28 cellular contexts compared by ENCODE assay signal in genomic region chr11:61910473-61911123, GRCh38. TPM values are rescaled to one million over a fixed set of nuclear protein-coding genes. Genes with fewer than 3 reads are reported as not detected.
A peak's percentile ranks its signal among the peaks of the same experiment; 100 is the strongest.
DNase-seq lines count a peak whose midpoint lies in the region; ATAC-seq and TF ChIP-seq lines count a peak whose summit lies in the region.
"Had no signal": no experiment of that assay in that cellular context is flagged by ENCODE, and none has a peak within 500 bp of the region (broad histone marks: within the 10 kb centered on the region; RNA-seq: fewer than 3 reads in every experiment).

No MANE protein-coding gene starts in this region.

- no peaks in the 10 kb centered on the region for H3K4me1 ChIP-seq in psoas muscle
- H3K4me1 ChIP-seq: HAP-1 had no signal

- H3K27me3 ChIP-seq in psoas muscle (ENCODE audit: insufficient read depth in 3 of 3, low read length in 2 of 3) = no peaks in the 10 kb centered on the region
- H3K27me3 ChIP-seq: MG63 had no signal

- no peaks in the 10 kb centered on the region for H3K9me3 ChIP-seq in psoas muscle
- H3K9me3 ChIP-seq: esophagus squamous epithelium, HAP-1, MG63, neutrophil had no signal

- peak overlapping the region; percentile 47 for H3K27ac ChIP-seq in cingulate gyrus (ENCODE audit: low read depth, low read length)
- no peak overlapping the region for H3K27ac ChIP-seq in psoas muscle
- H3K27ac ChIP-seq: neutrophil, SK-N-MC, VCaP had no signal

- peaks cover 28% of the 10 kb centered on the region for H3K4me1 Mint-ChIP-seq in CD14-positive monocyte
- H3K4me1 Mint-ChIP-seq in type B pancreatic cell (ENCODE audit: unreplicated experiment) = peaks cover 11% of the 10 kb centered on the region
- H3K4me1 Mint-ChIP-seq in osteocyte (ENCODE audit: unreplicated experiment) = peaks cover 23% of the 10 kb centered on the region
- H3K4me1 Mint-ChIP-seq in activated T-helper 2 cell treated with anti-CD3 and anti-CD28 coated beads, Interferon-gamma antibody, Interleukin-2, Interleukin-4, amounts not matched to agents 10 μg/mL and 5 μg/mL and 100 μg/mL, durations not matched to agents 14 hours and 24 hours and 36 hours (ENCODE audit: low read depth) = no peaks in the 10 kb centered on the region
- H3K4me1 Mint-ChIP-seq: activated CD4-positive, alpha-beta T cell treated with anti-CD3 and anti-CD28 coated beads, Interleukin-2, amount 10 ng/mL, durations not matched to agents 7 days and 5 days; activated CD8-positive, alpha-beta memory T cell treated with anti-CD3 and anti-CD28 coated beads, Interleukin-2, amount 10 ng/mL, durations not matched to agents 7 days and 5 days; IgD-negative memory B cell had no signal

- peak; percentile 36 for DNase-seq in CD14-positive monocyte (ENCODE audit: low spot score)
- DNase-seq in left ventricle myocardium superior = peak; percentile 52
- DNase-seq in psoas muscle = peak; percentile 25 to 35
- DNase-seq in type B pancreatic cell (ENCODE audit: extremely low spot score, unreplicated experiment) = no peak
- DNase-seq in osteocyte (ENCODE audit: extremely low spot score, unreplicated experiment) = no peak
- no peak for DNase-seq in T1000 (lab: John Stamatoyannopoulos, UW)
- no peak for DNase-seq in activated T-helper 2 cell treated with anti-CD3 and anti-CD28 coated beads, Interferon-gamma antibody, Interleukin-2, Interleukin-4, amounts not matched to agents 10 μg/mL and 5 μg/mL and 100 μg/mL, durations not matched to agents 14 hours and 24 hours and 36 hours (ENCODE audit: low spot score)
- DNase-seq: activated CD4-positive, alpha-beta T cell treated with anti-CD3 and anti-CD28 coated beads, Interleukin-2, amount 10 ng/mL, durations not matched to agents 7 days and 5 days; activated CD8-positive, alpha-beta memory T cell treated with anti-CD3 and anti-CD28 coated beads, Interleukin-2, amount 10 ng/mL, durations not matched to agents 7 days and 5 days; CD4-positive, CD25-positive, alpha-beta regulatory T cell; DMS 273 treated with DMSO at 0.1 percent for 48 hours; effector memory CD8-positive, alpha-beta T cell; esophagus squamous epithelium; glutamatergic neuron; MG63; NCI-H1436; NCI-H524; stimulated activated CD4-positive, alpha-beta T cell treated with anti-CD3 and anti-CD28 coated beads, Interleukin-15, amount 100 ng/mL, for 24 hours; stimulated activated CD8-positive, alpha-beta memory T cell treated with anti-CD3 and anti-CD28 coated beads, Interleukin-4, amount 100 ng/mL, for 48 hours had no signal

- 59 to 69% (median 67%) methylated on average over 5 of the region's 5 CpGs for WGBS in psoas muscle, 3 donors

- H3K4me3 ChIP-seq in psoas muscle = no peak overlapping the region
- H3K4me3 ChIP-seq: esophagus squamous epithelium, HAP-1, MG63, SK-N-MC had no signal

- H3K27me3 Mint-ChIP-seq in CD14-positive monocyte (ENCODE audit: low read depth in 3 of 3) (peaks cover 19 to 34% (median 23%) of the 10 kb centered on the region in 3 donors), type B pancreatic cell (peaks cover 8% of the 10 kb centered on the region), osteocyte (ENCODE audit: unreplicated experiment) (no peaks in the 10 kb centered on the region)
- peaks cover 12% of the 10 kb centered on the region for H3K27me3 Mint-ChIP-seq in activated T-helper 2 cell treated with anti-CD3 and anti-CD28 coated beads, Interferon-gamma antibody, Interleukin-2, Interleukin-4, amounts not matched to agents 10 μg/mL and 5 μg/mL and 100 μg/mL, durations not matched to agents 14 hours and 24 hours and 36 hours (ENCODE audit: low read depth)

- TF ChIP-seq CTCF in CD14-positive monocyte (IDR thresholded peaks at IDR 0.05) (no peak), psoas muscle (IDR thresholded peaks at IDR 0.05) (no peak), type B pancreatic cell (conservative IDR thresholded peaks at IDR 0.05) (no peak), osteocyte (IDR thresholded peaks at IDR 0.05) (no peak)

- ATAC-seq in left ventricle myocardium superior (peak; percentile 21), psoas muscle (peak in 2 of 4 donors; percentile 18 to 25)
- ATAC-seq: activated CD8-positive, alpha-beta memory T cell treated with anti-CD3 and anti-CD28 coated beads, Interleukin-2, amount 10 ng/mL, durations not matched to agents 7 days and 5 days; effector memory CD8-positive, alpha-beta T cell had no signal

- no peaks in the 10 kb centered on the region for H3K36me3 Mint-ChIP-seq in CD14-positive monocyte
- H3K36me3 Mint-ChIP-seq in type B pancreatic cell = no peaks in the 10 kb centered on the region
- H3K36me3 Mint-ChIP-seq in osteocyte (ENCODE audit: unreplicated experiment) = peaks cover 9% of the 10 kb centered on the region
- H3K36me3 Mint-ChIP-seq in activated T-helper 2 cell treated with anti-CD3 and anti-CD28 coated beads, Interferon-gamma antibody, Interleukin-2, Interleukin-4, amounts not matched to agents 10 μg/mL and 5 μg/mL and 100 μg/mL, durations not matched to agents 14 hours and 24 hours and 36 hours (ENCODE audit: low read depth) = no peaks in the 10 kb centered on the region
- H3K36me3 Mint-ChIP-seq: activated CD8-positive, alpha-beta memory T cell treated with anti-CD3 and anti-CD28 coated beads, Interleukin-2, amount 10 ng/mL, durations not matched to agents 7 days and 5 days; activated naive CD8-positive, alpha-beta T cell; CD4-positive, CD25-positive, alpha-beta regulatory T cell; IgD-negative memory B cell had no signal

- H3K36me3 ChIP-seq in psoas muscle (ENCODE audit: insufficient read depth in 1 of 2, low read depth in 1 of 2) = no peaks in the 10 kb centered on the region
- H3K36me3 ChIP-seq: HAP-1, MG63, neutrophil had no signal

- no peak overlapping the region for H3K4me3 Mint-ChIP-seq in CD14-positive monocyte
- no peak overlapping the region for H3K4me3 Mint-ChIP-seq in type B pancreatic cell
- H3K4me3 Mint-ChIP-seq in osteocyte (ENCODE audit: unreplicated experiment) = no peak overlapping the region
- H3K4me3 Mint-ChIP-seq in activated T-helper 2 cell treated with anti-CD3 and anti-CD28 coated beads, Interferon-gamma antibody, Interleukin-2, Interleukin-4, amounts not matched to agents 10 μg/mL and 5 μg/mL and 100 μg/mL, durations not matched to agents 14 hours and 24 hours and 36 hours (ENCODE audit: low read depth) = no peak overlapping the region
- H3K4me3 Mint-ChIP-seq: activated CD4-positive, alpha-beta T cell treated with anti-CD3 and anti-CD28 coated beads, Interleukin-2, amount 10 ng/mL, durations not matched to agents 7 days and 5 days; activated CD8-positive, alpha-beta memory T cell treated with anti-CD3 and anti-CD28 coated beads, Interleukin-2, amount 10 ng/mL, durations not matched to agents 7 days and 5 days; activated naive CD8-positive, alpha-beta T cell; activated T-helper 1 cell treated with anti-CD3 and anti-CD28 coated beads, Interleukin-12 subunit alpha, Interleukin-12 subunit beta, Interleukin-2, Interleukin-4 antibody, amounts not matched to agents 30 ng/mL and 10 ng/mL and 1 ng/mL, durations not matched to agents 14 hours and 24 hours and 36 hours; CD4-positive, CD25-positive, alpha-beta regulatory T cell; effector memory CD8-positive, alpha-beta T cell; IgD-negative memory B cell had no signal

- intact Hi-C loops in CD14-positive monocyte (cut with micrococcal nuclease) = no loop called here
- intact Hi-C loops in left ventricle myocardium superior (cut with micrococcal nuclease) = no loop called here
- intact Hi-C loops in psoas muscle (cut with DNase I) = no loop called here
- intact Hi-C loops in activated T-helper 2 cell treated with anti-CD3 and anti-CD28 coated beads, Interferon-gamma antibody, Interleukin-2, Interleukin-4, amounts not matched to agents 10 μg/mL and 5 μg/mL and 100 μg/mL, durations not matched to agents 14 hours and 24 hours and 36 hours (cut with micrococcal nuclease) = no loop called here

- H3K27ac Mint-ChIP-seq in CD14-positive monocyte = peak overlapping the region in 1 of 7 donors; percentile 30
- H3K27ac Mint-ChIP-seq in type B pancreatic cell = no peak overlapping the region
- H3K27ac Mint-ChIP-seq in osteocyte (ENCODE audit: unreplicated experiment) = no peak overlapping the region
- H3K27ac Mint-ChIP-seq in activated T-helper 2 cell treated with anti-CD3 and anti-CD28 coated beads, Interferon-gamma antibody, Interleukin-2, Interleukin-4, amounts not matched to agents 10 μg/mL and 5 μg/mL and 100 μg/mL, durations not matched to agents 14 hours and 24 hours and 36 hours = no peak overlapping the region
- H3K27ac Mint-ChIP-seq: activated CD4-positive, alpha-beta T cell treated with anti-CD3 and anti-CD28 coated beads, Interleukin-2, amount 10 ng/mL, durations not matched to agents 7 days and 5 days; activated CD8-positive, alpha-beta memory T cell treated with anti-CD3 and anti-CD28 coated beads, Interleukin-2, amount 10 ng/mL, durations not matched to agents 7 days and 5 days; activated naive CD8-positive, alpha-beta T cell; activated T-helper 1 cell treated with anti-CD3 and anti-CD28 coated beads, Interleukin-12 subunit alpha, Interleukin-12 subunit beta, Interleukin-2, Interleukin-4 antibody, amounts not matched to agents 30 ng/mL and 10 ng/mL and 1 ng/mL, durations not matched to agents 14 hours and 24 hours and 36 hours; CD4-positive, CD25-positive, alpha-beta regulatory T cell; effector memory CD8-positive, alpha-beta T cell; IgD-negative memory B cell had no signal

- H3K9me3 Mint-ChIP-seq in CD14-positive monocyte (peaks cover 0 to 6% (median 0%) of the 10 kb centered on the region in 7 donors), type B pancreatic cell (no peaks in the 10 kb centered on the region), osteocyte (ENCODE audit: unreplicated experiment) (no peaks in the 10 kb centered on the region)
- no peaks in the 10 kb centered on the region for H3K9me3 Mint-ChIP-seq in activated T-helper 2 cell treated with anti-CD3 and anti-CD28 coated beads, Interferon-gamma antibody, Interleukin-2, Interleukin-4, amounts not matched to agents 10 μg/mL and 5 μg/mL and 100 μg/mL, durations not matched to agents 14 hours and 24 hours and 36 hours
- H3K9me3 Mint-ChIP-seq: activated CD4-positive, alpha-beta T cell treated with anti-CD3 and anti-CD28 coated beads, Interleukin-2, amount 10 ng/mL, durations not matched to agents 7 days and 5 days; activated T-helper 1 cell treated with anti-CD3 and anti-CD28 coated beads, Interleukin-12 subunit alpha, Interleukin-12 subunit beta, Interleukin-2, Interleukin-4 antibody, amounts not matched to agents 30 ng/mL and 10 ng/mL and 1 ng/mL, durations not matched to agents 14 hours and 24 hours and 36 hours; effector memory CD8-positive, alpha-beta T cell; IgD-negative memory B cell had no signal

RNA-seq across cellular contexts. Expression of gene RAB3IL1, which starts 6.8 kb away (rescaled TPM):
- polyA plus RNA-seq in CD14-positive monocyte (not detected), psoas muscle (1 to 10 TPM; 1.7 to 5.1 (median 3.5) TPM)
- total RNA-seq in left ventricle myocardium superior (11.1 TPM), psoas muscle (1 to 10 TPM; 4.9 to 5.9 (median 4.9) TPM), type B pancreatic cell (ENCODE audit: low replicate concordance) (2.1 and 16.6 TPM in 2 replicates), osteocyte (44.2 and 49.2 TPM in 2 replicates)
- total RNA-seq in activated T-helper 2 cell treated with anti-CD3 and anti-CD28 coated beads, Interferon-gamma antibody, Interleukin-2, Interleukin-4, amounts not matched to agents 10 μg/mL and 5 μg/mL and 100 μg/mL, durations not matched to agents 14 hours and 24 hours and 36 hours = 0.09 TPM in 1 of 2 replicates, not detected in the other
- total RNA-seq: activated CD4-positive, alpha-beta T cell treated with anti-CD3 and anti-CD28 coated beads, Interleukin-2, amount 10 ng/mL, durations not matched to agents 7 days and 5 days; activated CD8-positive, alpha-beta memory T cell treated with anti-CD3 and anti-CD28 coated beads, Interleukin-2, amount 10 ng/mL, durations not matched to agents 7 days and 5 days; CD4-positive, CD25-positive, alpha-beta regulatory T cell; T-helper 2 cell treated with Interferon-gamma antibody and Interleukin-4, amounts not matched to agents 100 ng/mL and 5 ng/mL, for 36 hours had no signal
- polyA plus RNA-seq: CD4-positive, CD25-positive, alpha-beta regulatory T cell; IgD-negative memory B cell had no signal

RNA-seq across cellular contexts. Expression of gene FADS3, which starts 19.3 kb away (rescaled TPM):
- polyA plus RNA-seq in CD14-positive monocyte (1 to 10 TPM; 2.5 to 5.8 TPM), psoas muscle (100 to 1,000 TPM in 1 of 3 donors, 10 to 100 TPM in 2; 26.5 to 392 (median 50.9) TPM)
- total RNA-seq in left ventricle myocardium superior (69.7 TPM), psoas muscle (100 to 1,000 TPM in 1 of 4 donors, 10 to 100 TPM in 3; 49.3 to 247 (median 57.9) TPM), type B pancreatic cell (ENCODE audit: low replicate concordance) (4.4 and 10.0 TPM in 2 replicates), osteocyte (117 and 118 TPM in 2 replicates)
- 22.1 and 24.1 TPM in 2 replicates for total RNA-seq in activated T-helper 2 cell treated with anti-CD3 and anti-CD28 coated beads, Interferon-gamma antibody, Interleukin-2, Interleukin-4, amounts not matched to agents 10 μg/mL and 5 μg/mL and 100 μg/mL, durations not matched to agents 14 hours and 24 hours and 36 hours

RNA-seq across cellular contexts. Expression of gene BEST1, which starts 39.6 kb away (rescaled TPM):
- polyA plus RNA-seq in CD14-positive monocyte = 1 to 10 TPM; 5.9 to 7.4 TPM
- 1.1 TPM for total RNA-seq in left ventricle myocardium superior
- total RNA-seq in psoas muscle = 1 to 10 TPM in 2 of 4 donors, under 1 TPM in 2; 0.81 to 2.1 (median 1.2) TPM
- 1 to 10 TPM; 1.3 to 9.8 (median 1.5) TPM for polyA plus RNA-seq in psoas muscle
- 0.14 and 0.31 TPM in 2 replicates for total RNA-seq in type B pancreatic cell (ENCODE audit: low replicate concordance)
- total RNA-seq in osteocyte = 0.81 and 2.0 TPM in 2 replicates
- 0.09 TPM in 1 of 2 replicates, not detected in the other for total RNA-seq in activated T-helper 2 cell treated with anti-CD3 and anti-CD28 coated beads, Interferon-gamma antibody, Interleukin-2, Interleukin-4, amounts not matched to agents 10 μg/mL and 5 μg/mL and 100 μg/mL, durations not matched to agents 14 hours and 24 hours and 36 hours
- total RNA-seq: activated CD4-positive, alpha-beta T cell treated with anti-CD3 and anti-CD28 coated beads, Interleukin-2, amount 10 ng/mL, durations not matched to agents 7 days and 5 days; activated CD8-positive, alpha-beta memory T cell treated with anti-CD3 and anti-CD28 coated beads, Interleukin-2, amount 10 ng/mL, durations not matched to agents 7 days and 5 days; activated T-helper 1 cell treated with anti-CD3 and anti-CD28 coated beads, Interleukin-12 subunit alpha, Interleukin-12 subunit beta, Interleukin-2, Interleukin-4 antibody, amounts not matched to agents 30 ng/mL and 10 ng/mL and 1 ng/mL, durations not matched to agents 14 hours and 24 hours and 36 hours; T-helper 2 cell treated with Interferon-gamma antibody and Interleukin-4, amounts not matched to agents 100 ng/mL and 5 ng/mL, for 36 hours had no signal

RNA-seq across cellular contexts. Expression of gene FTH1, which starts 56.8 kb away (rescaled TPM):
- polyA plus RNA-seq in CD14-positive monocyte (over 10,000 TPM in 1 of 2 donors, 1,000 to 10,000 TPM in 1; 8,968 to 11,239 TPM), psoas muscle (over 10,000 TPM in 1 of 3 donors, 1,000 to 10,000 TPM in 2; 2,316 to 16,176 (median 3,132) TPM)
- total RNA-seq in left ventricle myocardium superior (2,305 TPM), psoas muscle (1,000 to 10,000 TPM; 2,269 to 5,499 (median 3,297) TPM), type B pancreatic cell (ENCODE audit: low replicate concordance) (1,346 and 2,108 TPM in 2 replicates), osteocyte (2,993 and 3,020 TPM in 2 replicates)
- 568 and 585 TPM in 2 replicates for total RNA-seq in activated T-helper 2 cell treated with anti-CD3 and anti-CD28 coated beads, Interferon-gamma antibody, Interleukin-2, Interleukin-4, amounts not matched to agents 10 μg/mL and 5 μg/mL and 100 μg/mL, durations not matched to agents 14 hours and 24 hours and 36 hours

Comparison
In these comparisons a context has a peak if more than half of its experiments do, and no peak if none do; other contexts are left out.
1. DNase-seq: peak in CD14-positive monocyte (single experiment), left ventricle myocardium superior (single experiment) and psoas muscle (2 of 2); none in type B pancreatic cell (single experiment), osteocyte (single experiment), T1000 (single experiment) and activated T-helper 2 cell treated with anti-CD3 and anti-CD28 coated beads, Interferon-gamma antibody, Interleukin-2, Interleukin-4, amounts not matched to agents 10 μg/mL and 5 μg/mL and 100 μg/mL, durations not matched to agents 14 hours and 24 hours and 36 hours (single experiment).